ENCODE assay signal across 3 cellular contexts in the genomic region with DNA sequence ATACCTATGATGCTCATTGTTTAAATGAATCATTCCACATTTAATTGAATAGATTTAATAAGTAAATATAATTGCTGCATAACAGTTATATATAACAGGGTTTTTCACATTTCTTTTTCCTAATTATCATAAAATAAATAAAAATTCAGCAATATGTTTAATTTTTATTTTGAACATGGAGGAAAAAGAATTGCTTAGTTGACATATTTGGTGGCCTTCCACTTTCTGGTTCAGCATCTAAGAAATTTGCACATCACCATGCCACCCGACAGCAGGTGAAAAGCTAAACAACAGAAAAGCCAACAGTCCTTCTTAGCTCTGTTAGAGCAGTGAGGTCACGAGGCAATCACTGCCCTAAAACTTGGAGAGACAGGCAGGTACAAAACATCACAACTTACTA.
TF ChIP-seq lines count a peak whose summit lies in the region.

No MANE protein-coding gene starts in this region.

TF ChIP-seq in A549, 52 proteins besides CTCF, POLR2A, EP300 and RAD21:
- TF ChIP-seq MAFK (IDR thresholded peaks at IDR 0.05; ENCODE audit: partially characterized antibody) (peak; percentile 50), CEBPB (IDR thresholded peaks at IDR 0.05) (no peak)

TF ChIP-seq in IMR-90, 13 proteins besides CTCF, POLR2A, EP300 and RAD21:
- TF ChIP-seq MAFK (IDR thresholded peaks at IDR 0.05; ENCODE audit: low read depth, low read length): peak; percentile 83
- TF ChIP-seq MAZ (IDR thresholded peaks at IDR 0.05; ENCODE audit: borderline replicate concordance, low read depth, low read length): no peak

TF ChIP-seq in H1, 55 proteins besides CTCF, POLR2A, EP300 and RAD21:
- TF ChIP-seq TEAD4 (IDR thresholded peaks at IDR 0.05; ENCODE audit: low read depth, low read length) (no peak), HDAC6 (IDR thresholded peaks at IDR 0.05; ENCODE audit: low read depth, low read length) (no peak), MAFK (IDR thresholded peaks at IDR 0.05; ENCODE audit: low read depth, low read length) (peak; percentile 16; the same call in 1 of the 2 replicates)
TF ChIP-seq in H1: peak in this region for 1.
